ENCODE assay signal across 7 cellular contexts in genomic region chr3:170277311-170277710, GRCh38. TPM values are rescaled to one million over a fixed set of nuclear protein-coding genes. Genes with fewer than 3 reads are reported as not detected.
DNase-seq lines count a peak whose midpoint lies in the region; ATAC-seq, FAIRE-seq and TF ChIP-seq lines count a peak whose summit lies in the region.
"Not testable (repeated sequence)": the region's sequence is repeated elsewhere in the genome, so short reads cannot be mapped to it uniquely, and the experiment has no call there.

No MANE protein-coding gene starts in this region.

- not testable (repeated sequence) for H4K20me1 ChIP-seq in OCI-LY7 (ENCODE audit: insufficient read depth, low read length)

- TF ChIP-seq CTCF in OCI-LY7 (conservative IDR thresholded peaks at IDR 0.05; ENCODE audit: low read length) = not testable (repeated sequence)

- H3K4me3 ChIP-seq in OCI-LY7 (ENCODE audit: low read depth, low read length, poor library complexity, severe bottlenecking) = not testable (repeated sequence)

- POLR2A ChIA-PET in OCI-LY7 (lab: Charles Lee); activated CD4-positive, alpha-beta memory T cell treated with anti-CD3 and anti-CD28 coated beads for 36 hours (lab: Charles Lee): not testable (repeated sequence)

- H3K27me3 Mint-ChIP-seq in activated CD4-positive, alpha-beta memory T cell treated with anti-CD3 and anti-CD28 coated beads for 36 hours; central memory CD8-positive, alpha-beta T cell; memory B cell: not testable (repeated sequence)

- H3K36me3 Mint-ChIP-seq in activated CD4-positive, alpha-beta memory T cell treated with anti-CD3 and anti-CD28 coated beads for 36 hours = peaks cover 36% of the 10 kb centered on the region
- peaks cover 29% of the 10 kb centered on the region for H3K36me3 Mint-ChIP-seq in central memory CD8-positive, alpha-beta T cell (ENCODE audit: insufficient read depth)
- H3K36me3 Mint-ChIP-seq in memory B cell = peaks cover 15% of the 10 kb centered on the region
- peaks cover 62% of the 10 kb centered on the region for H3K36me3 Mint-ChIP-seq in stimulated activated effector memory CD8-positive, alpha-beta T cell treated with anti-CD3 and anti-CD28 coated beads, Interleukin-12 subunit alpha, Interleukin-12 subunit beta, amount 100 ng/mL, for 72 hours

- intact Hi-C loops in OCI-LY7 (cut with micrococcal nuclease; ENCODE audit: unreplicated experiment) = not testable (repeated sequence)
- intact Hi-C loops in activated CD4-positive, alpha-beta memory T cell treated with anti-CD3 and anti-CD28 coated beads for 36 hours (cut with micrococcal nuclease) = loop anchor here (10.0 kb wide), 1 partner anchor 93 kb away; the partner anchor contains the start of gene PHC3

- H3K36me3 ChIP-seq in OCI-LY7 (ENCODE audit: insufficient read depth, low read length) = peaks cover 73% of the 10 kb centered on the region

- peaks cover 19% of the 10 kb centered on the region for H3K4me1 ChIP-seq in OCI-LY7 (ENCODE audit: insufficient read depth, low read length, poor library complexity, severe bottlenecking)

- CTCF ChIA-PET in OCI-LY7 (lab: Charles Lee; ENCODE audit: unreplicated experiment); activated CD4-positive, alpha-beta memory T cell treated with anti-CD3 and anti-CD28 coated beads for 36 hours (lab: Charles Lee): not testable (repeated sequence)

- H3K27ac ChIP-seq in OCI-LY7 (ENCODE audit: low read depth, low read length, poor library complexity, severe bottlenecking) = not testable (repeated sequence)

- not testable (repeated sequence) for H2AFZ ChIP-seq in OCI-LY7 (ENCODE audit: low read length)

- peak overlapping the region; percentile 62 for H3K27ac Mint-ChIP-seq in activated CD4-positive, alpha-beta memory T cell treated with anti-CD3 and anti-CD28 coated beads for 36 hours
- H3K27ac Mint-ChIP-seq in central memory CD8-positive, alpha-beta T cell (ENCODE audit: low read depth) = peak overlapping the region; percentile 95
- peak overlapping the region; percentile 76 for H3K27ac Mint-ChIP-seq in memory B cell
- peak overlapping the region; percentile 91 for H3K27ac Mint-ChIP-seq in stimulated activated effector memory CD8-positive, alpha-beta T cell treated with anti-CD3 and anti-CD28 coated beads, Interleukin-12 subunit alpha, Interleukin-12 subunit beta, amount 100 ng/mL, for 72 hours

- H3K9me2 ChIP-seq in OCI-LY7 (ENCODE audit: insufficient read depth, low read length) = not testable (repeated sequence)

- peak overlapping the region; percentile 31; the same call in 1 of the 2 replicates for H3K4me2 ChIP-seq in OCI-LY7 (ENCODE audit: low read length)

- DNase-seq in GM12892 (ENCODE audit: insufficient read length); OCI-LY7 (ENCODE audit: low spot score); activated CD4-positive, alpha-beta memory T cell treated with anti-CD3 and anti-CD28 coated beads for 36 hours; memory B cell (ENCODE audit: low spot score in 2 of 2): not testable (repeated sequence)
- peak; percentile 64 for DNase-seq in activated effector memory CD4-positive, alpha-beta T cell treated with anti-CD3 and anti-CD28 coated beads, Interleukin-2, amount 50 U/mL, for 16 hours
- DNase-seq in central memory CD8-positive, alpha-beta T cell (ENCODE audit: low spot score in 2 of 2) = peak in 1 of 2 donors; percentile 42
- peak in 1 of 2 donors; percentile 55 for DNase-seq in stimulated activated effector memory CD8-positive, alpha-beta T cell treated with anti-CD3 and anti-CD28 coated beads, Interleukin-12 subunit alpha, Interleukin-12 subunit beta, amount 100 ng/mL, for 72 hours (ENCODE audit: low spot score in 2 of 2)

- FAIRE-seq in GM12892 (lab: Jason Lieb, UNC) = peak; percentile 17

- H3K9me3 Mint-ChIP-seq in activated CD4-positive, alpha-beta memory T cell treated with anti-CD3 and anti-CD28 coated beads for 36 hours; central memory CD8-positive, alpha-beta T cell; memory B cell; stimulated activated effector memory CD8-positive, alpha-beta T cell treated with anti-CD3 and anti-CD28 coated beads, Interleukin-12 subunit alpha, Interleukin-12 subunit beta, amount 100 ng/mL, for 72 hours: not testable (repeated sequence)

- TF ChIP-seq POLR2A in GM12892 (IDR thresholded peaks at IDR 0.05; ENCODE audit: low read depth, low read length) = not testable (repeated sequence)

- H3K4me1 Mint-ChIP-seq in activated CD4-positive, alpha-beta memory T cell treated with anti-CD3 and anti-CD28 coated beads for 36 hours (ENCODE audit: low read depth) = peaks cover 24% of the 10 kb centered on the region
- H3K4me1 Mint-ChIP-seq in central memory CD8-positive, alpha-beta T cell = peaks cover 21% of the 10 kb centered on the region
- H3K4me1 Mint-ChIP-seq in memory B cell = not testable (repeated sequence)
- H3K4me1 Mint-ChIP-seq in stimulated activated effector memory CD8-positive, alpha-beta T cell treated with anti-CD3 and anti-CD28 coated beads, Interleukin-12 subunit alpha, Interleukin-12 subunit beta, amount 100 ng/mL, for 72 hours = peaks cover 30% of the 10 kb centered on the region

- H3K4me3 Mint-ChIP-seq in activated CD4-positive, alpha-beta memory T cell treated with anti-CD3 and anti-CD28 coated beads for 36 hours = peak overlapping the region; percentile 62
- H3K4me3 Mint-ChIP-seq in central memory CD8-positive, alpha-beta T cell = peak overlapping the region; percentile 92
- not testable (repeated sequence) for H3K4me3 Mint-ChIP-seq in memory B cell
- peak overlapping the region; percentile 72 for H3K4me3 Mint-ChIP-seq in stimulated activated effector memory CD8-positive, alpha-beta T cell treated with anti-CD3 and anti-CD28 coated beads, Interleukin-12 subunit alpha, Interleukin-12 subunit beta, amount 100 ng/mL, for 72 hours

- ATAC-seq in central memory CD8-positive, alpha-beta T cell (replicated peaks; ENCODE audit: extremely low read depth, poor library complexity, severe bottlenecking) = peak; percentile 92
- not testable (repeated sequence) for ATAC-seq in memory B cell (ENCODE audit: low read depth)
- ATAC-seq in stimulated activated effector memory CD8-positive, alpha-beta T cell treated with anti-CD3 and anti-CD28 coated beads, Interleukin-12 subunit alpha, Interleukin-12 subunit beta, amount 100 ng/mL, for 72 hours = peak; percentile 89

- H3K79me2 ChIP-seq in OCI-LY7 (ENCODE audit: insufficient read depth, low read depth, low read length) = not testable (repeated sequence)

- BruUV-seq in OCI-LY7 (replicated peaks; lab: Mats Ljungman, UMichigan) = not testable (repeated sequence)

- not testable (repeated sequence) for H3K9me3 ChIP-seq in OCI-LY7 (ENCODE audit: low read length)

RNA-seq across cellular contexts. Expression of gene PRKCI, which starts 55.1 kb away (rescaled TPM):
- 4.5 TPM for polyA plus RNA-seq in GM12892 (2012; ENCODE audit: missing spikeins)
- 27.6 and 28.9 TPM in 2 replicates for total RNA-seq in OCI-LY7 (2014; rRNA removed; shearing (Covaris generic))
- 36.2 and 38.3 TPM in 2 replicates for total RNA-seq in OCI-LY7 (2022)
- total RNA-seq in activated CD4-positive, alpha-beta memory T cell treated with anti-CD3 and anti-CD28 coated beads for 36 hours = 10 to 100 TPM; 27.0 to 27.6 TPM
